ENCODE assay signal across 22 cellular contexts in the genomic region with DNA sequence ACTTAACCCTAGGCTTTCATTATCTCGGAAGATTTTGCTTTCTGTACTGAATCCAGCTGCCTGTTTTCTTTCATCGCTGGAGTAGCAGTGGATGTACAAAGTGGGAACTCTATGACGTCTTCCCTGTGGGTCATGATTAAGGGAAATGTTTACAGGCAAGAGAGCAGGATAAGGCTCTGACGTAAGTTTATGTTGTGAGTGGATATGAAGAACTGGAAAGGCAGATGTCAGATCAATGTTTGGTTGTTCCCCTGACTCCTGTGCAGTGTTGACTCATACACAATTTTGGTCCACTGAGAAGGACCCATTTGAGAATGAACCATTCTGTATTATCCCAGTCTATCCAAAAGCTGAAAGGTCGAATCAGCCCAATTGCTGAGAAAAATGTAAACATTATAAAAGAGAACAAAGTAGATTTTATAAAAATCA.
DNase-seq lines count a peak whose midpoint lies in the region; ATAC-seq, FAIRE-seq and TF ChIP-seq lines count a peak whose summit lies in the region.
"Had no signal": no experiment of that assay in that cellular context is flagged by ENCODE, and none has a peak within 500 bp of the region (broad histone marks: within the 10 kb centered on the region; RNA-seq: fewer than 3 reads in every experiment).

No MANE protein-coding gene starts in this region.

- no peaks in the 10 kb centered on the region for H3K36me3 ChIP-seq in IMR-90 (ENCODE audit: control insufficient read depth, insufficient read depth, low read length)
- H3K36me3 ChIP-seq: cardiac muscle cell, vagina had no signal

- H2AK5ac ChIP-seq in IMR-90 (ENCODE audit: low read depth, low read length): no peak overlapping the region

- no peaks in the 10 kb centered on the region for H3K79me1 ChIP-seq in IMR-90 (ENCODE audit: low read depth in 1 of 2, low read length in 2 of 2)

- H4K5ac ChIP-seq in IMR-90 (ENCODE audit: low read depth, low read length): no peak overlapping the region; the same call in 1 of the 2 replicates

- peak overlapping the region in 1 of 2 experiments; percentile 40; a peak in 1 of 4 replicates for H4K8ac ChIP-seq in IMR-90 (ENCODE audit: low read depth in 2 of 2, low read length in 2 of 2)

- H2BK15ac ChIP-seq in IMR-90 (ENCODE audit: low read depth, low read length): no peak overlapping the region

- no CpG with 5 or more reads among the region's 5 CpGs for WGBS in IMR-90 (ENCODE audit: extremely low coverage in 2 of 2, insufficient read length in 1 of 2), 2 experiments

- H2AK9ac ChIP-seq in IMR-90 (replicated peaks; ENCODE audit: low read depth, low read length, poor library complexity): no peak overlapping the region

- H3K9me1 ChIP-seq in IMR-90 (ENCODE audit: insufficient read depth, low read length): no peaks in the 10 kb centered on the region

- H3K4me3 ChIP-seq in IMR-90 (ENCODE audit: insufficient read depth, low read depth, low read length) (no peak overlapping the region), astrocyte of the spinal cord (ENCODE audit: low read depth, low read length) (no peak overlapping the region), fibroblast of villous mesenchyme (ENCODE audit: low read depth, low read length) (no peak overlapping the region)
- H3K4me3 ChIP-seq: cardiac muscle cell, dorsolateral prefrontal cortex, lung, testis, vagina had no signal

- H4K20me1 ChIP-seq in IMR-90 (ENCODE audit: insufficient read depth, low read length): no peaks in the 10 kb centered on the region

- no peak for TF ChIP-seq RAD21 in IMR-90 (IDR thresholded peaks at IDR 0.05; ENCODE audit: low read length)

- H2BK120ac ChIP-seq in IMR-90 (ENCODE audit: low read depth, low read length): no peak overlapping the region

- no peak overlapping the region; the same call in 1 of the 2 replicates for H3K18ac ChIP-seq in IMR-90 (ENCODE audit: low read depth, low read length)

- peak overlapping the region; percentile 74; the same call in 1 of the 2 replicates for H3K4me2 ChIP-seq in IMR-90 (ENCODE audit: low read depth, low read length)

- H3K14ac ChIP-seq in IMR-90 (replicated peaks; ENCODE audit: low read depth, low read length): no peak overlapping the region

- in situ Hi-C loops in IMR-90 (cut with MboI; ENCODE audit: low sequenced_read_pairs) (no loop called here), astrocyte of the spinal cord (cut with HindIII; ENCODE audit: low sequenced_read_pairs) (no loop called here)

- no peak overlapping the region for H2BK20ac ChIP-seq in IMR-90 (ENCODE audit: low read depth, low read length)

- ATAC-seq in IMR-90 (ENCODE audit: low read depth): peak; percentile 72
- ATAC-seq: CD8-positive, alpha-beta T cell; Right ventricle myocardium inferior; stimulated activated naive B cell treated with anti-CD40 and anti-IgM and Interleukin-4, amounts not matched to agents 10 μg/mL and 1 μg/mL and 100 μg/mL, for 72 hours had no signal

- no peak overlapping the region for H3K4ac ChIP-seq in IMR-90 (ENCODE audit: low read depth, low read length)

- no peaks in the 10 kb centered on the region for H3K9me3 ChIP-seq in IMR-90 (ENCODE audit: control insufficient read depth, insufficient read depth, low read length)
- H3K9me3 ChIP-seq: testis, vagina had no signal

- POLR2A ChIA-PET in IMR-90 (lab: Charles Lee; ENCODE audit: unreplicated experiment): no interaction called here

- CTCF ChIA-PET in IMR-90 (lab: Yijun Ruan, JAX): interaction anchor here (0.7 to 1.4 kb wide), 2 partner anchors 16 to 131 kb away, joined by 3 to 5 read pairs; no protein-coding TSS in a partner anchor

- H3K56ac ChIP-seq in IMR-90 (ENCODE audit: extremely low read depth, insufficient read depth, low read length): no peak overlapping the region

- H3K27me3 ChIP-seq in IMR-90 (ENCODE audit: control insufficient read depth, insufficient read depth, low read length): no peaks in the 10 kb centered on the region
- H3K27me3 ChIP-seq: cardiac muscle cell, dorsolateral prefrontal cortex, testis, vagina had no signal

- TF ChIP-seq CTCF in IMR-90 (conservative IDR thresholded peaks at IDR 0.05; ENCODE audit: low read depth, low read length) (no peak), astrocyte of the spinal cord (IDR thresholded peaks at IDR 0.05; ENCODE audit: low read depth, low read length) (no peak), fibroblast of villous mesenchyme (IDR thresholded peaks at IDR 0.05; ENCODE audit: insufficient read depth, low read depth, low read length) (no peak)

- no peak overlapping the region for H3K9ac ChIP-seq in IMR-90 (ENCODE audit: low read depth, low read length)

- BruUV-seq in IMR-90 (replicated peaks; lab: Mats Ljungman, UMichigan): no TSS peak

- peak; percentile 97 for DNase-seq in IMR-90
- peak; percentile 37 for DNase-seq in astrocyte of the spinal cord (ENCODE audit: low read depth, low spot score)
- peak; percentile 76 for DNase-seq in fibroblast of villous mesenchyme (ENCODE audit: low read depth)
- no peak for DNase-seq in urothelium cell line (ENCODE audit: low spot score)
- DNase-seq in HT-29 (ENCODE audit: low spot score): no peak
- no peak for DNase-seq in midbrain (lab: John Stamatoyannopoulos, UW)
- no peak for DNase-seq in T-helper 1 cell
- DNase-seq: activated gamma-delta T cell treated with Interleukin-2 at 50 U/mL for 16 hours; activated T-cell treated with anti-CD3 and anti-CD28 coated beads, Interleukin-2, amount 50 U/mL, for 1 hour; CD8-positive, alpha-beta T cell; dorsolateral prefrontal cortex; NCI-H1694 treated with DMSO at 0.1 percent for 48 hours; NCI-H748 treated with DMSO at 0.1 percent for 48 hours; small intestine; stimulated activated CD4-positive, alpha-beta T cell treated with anti-CD3 and anti-CD28 coated beads, Interleukin-2, amount 100 ng/mL, for 48 hours; stimulated activated naive B cell treated with anti-CD40 and anti-IgM and Interleukin-4, amounts not matched to agents 10 μg/mL and 1 μg/mL and 100 μg/mL, for 72 hours; testis had no signal

- intact Hi-C loops in IMR-90 (cut with micrococcal nuclease): no loop called here

- no peak overlapping the region for H4K91ac ChIP-seq in IMR-90 (ENCODE audit: insufficient read depth, low read depth, low read length)

- peaks cover 4% of the 10 kb centered on the region; the same call in 1 of the 2 replicates for H3K4me1 ChIP-seq in IMR-90 (ENCODE audit: control insufficient read depth, insufficient read depth, low read length)
- H3K4me1 ChIP-seq: vagina had no signal

- H2BK5ac ChIP-seq in IMR-90 (ENCODE audit: low read depth, low read length, poor library complexity, severe bottlenecking): peak overlapping the region; percentile 17

- no peak for TF ChIP-seq POLR2A in IMR-90 (IDR thresholded peaks at IDR 0.05; ENCODE audit: low read depth, low read length)

- no peak overlapping the region for H3K27ac ChIP-seq in IMR-90 (ENCODE audit: insufficient read depth, low read length)
- H3K27ac ChIP-seq: cardiac muscle cell, dorsolateral prefrontal cortex, testis, vagina had no signal

- dilution Hi-C loops in IMR-90 (cut with HindIII; ENCODE audit: low sequenced_read_pairs, unreplicated experiment): no loop called here

- peak; percentile 17 for FAIRE-seq in urothelium cell line (lab: Jason Lieb, UNC)
- FAIRE-seq: H1, small intestine had no signal

- H3K23ac ChIP-seq in IMR-90 (ENCODE audit: low read depth, low read length): no peak overlapping the region

- no peak overlapping the region for H2AFZ ChIP-seq in IMR-90 (replicated peaks; ENCODE audit: low read length, poor library complexity)

TF ChIP-seq in IMR-90, 13 proteins besides CTCF, POLR2A, EP300 and RAD21:
- TF ChIP-seq FOS (IDR thresholded peaks at IDR 0.05; ENCODE audit: low read depth, low read length): peak; percentile 11; the same call in 1 of the 2 replicates
- peak; percentile 19; the same call in 1 of the 2 replicates for TF ChIP-seq NFE2L2 (IDR thresholded peaks at IDR 0.05; ENCODE audit: low read depth, low read length)
- no peak for TF ChIP-seq MXI1 (IDR thresholded peaks at IDR 0.05; ENCODE audit: borderline replicate concordance, low read depth, low read length)
- TF ChIP-seq, protein P1, sequence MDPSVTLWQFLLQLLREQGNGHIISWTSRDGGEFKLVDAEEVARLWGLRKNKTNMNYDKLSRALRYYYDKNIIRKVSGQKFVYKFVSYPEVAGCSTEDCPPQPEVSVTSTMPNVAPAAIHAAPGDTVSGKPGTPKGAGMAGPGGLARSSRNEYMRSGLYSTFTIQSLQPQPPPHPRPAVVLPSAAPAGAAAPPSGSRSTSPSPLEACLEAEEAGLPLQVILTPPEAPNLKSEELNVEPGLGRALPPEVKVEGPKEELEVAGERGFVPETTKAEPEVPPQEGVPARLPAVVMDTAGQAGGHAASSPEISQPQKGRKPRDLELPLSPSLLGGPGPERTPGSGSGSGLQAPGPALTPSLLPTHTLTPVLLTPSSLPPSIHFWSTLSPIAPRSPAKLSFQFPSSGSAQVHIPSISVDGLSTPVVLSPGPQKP (IDR thresholded peaks at IDR 0.05; ENCODE audit: borderline replicate concordance, low read depth, low read length): no peak

Comparison
In these comparisons a context has a peak if more than half of its experiments do, and no peak if none do; other contexts are left out.
1. DNase-seq: peak in IMR-90 (single experiment), astrocyte of the spinal cord (single experiment) and fibroblast of villous mesenchyme (single experiment); none in urothelium cell line (single experiment), HT-29 (single experiment), midbrain (single experiment) and T-helper 1 cell (0 of 5).